Comparison of ENCODE assay signal across 3 cellular contexts in the genomic region with DNA sequence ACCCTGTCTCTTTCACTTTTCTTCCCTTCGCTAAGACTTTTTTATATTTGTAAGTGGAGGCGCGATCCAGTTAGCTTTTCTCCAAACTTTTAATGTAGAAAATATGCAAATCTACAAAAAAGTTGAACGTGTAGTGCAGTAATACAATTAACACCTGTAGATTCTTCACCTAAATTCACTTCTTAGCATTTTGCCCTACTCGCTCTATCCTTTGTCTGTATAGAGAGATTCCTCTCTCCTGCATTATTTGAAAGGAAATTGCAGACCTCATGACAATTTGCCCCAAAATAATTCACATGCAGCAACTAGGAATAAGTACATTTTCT.
A peak's percentile ranks its signal among the peaks of the same experiment; 100 is the strongest.
TF ChIP-seq lines count a peak whose summit lies in the region.

No MANE protein-coding gene starts in this region.

TF ChIP-seq in SK-N-SH, 30 proteins besides CTCF, POLR2A, EP300 and RAD21:
- TF ChIP-seq TCF12 (IDR thresholded peaks at IDR 0.05) (no peak), RXRA (IDR thresholded peaks at IDR 0.05; ENCODE audit: borderline replicate concordance, low read depth) (no peak), GATA2 (CRISPR knock-in tag; IDR thresholded peaks at IDR 0.05) (no peak), MXI1 (IDR thresholded peaks at IDR 0.05; ENCODE audit: low read depth, low read length) (no peak), SMC3 (IDR thresholded peaks at IDR 0.05; ENCODE audit: low read depth, low read length) (no peak), YY1 (IDR thresholded peaks at IDR 0.05; ENCODE audit: low read depth) (no peak)
- TF ChIP-seq, protein P1, sequence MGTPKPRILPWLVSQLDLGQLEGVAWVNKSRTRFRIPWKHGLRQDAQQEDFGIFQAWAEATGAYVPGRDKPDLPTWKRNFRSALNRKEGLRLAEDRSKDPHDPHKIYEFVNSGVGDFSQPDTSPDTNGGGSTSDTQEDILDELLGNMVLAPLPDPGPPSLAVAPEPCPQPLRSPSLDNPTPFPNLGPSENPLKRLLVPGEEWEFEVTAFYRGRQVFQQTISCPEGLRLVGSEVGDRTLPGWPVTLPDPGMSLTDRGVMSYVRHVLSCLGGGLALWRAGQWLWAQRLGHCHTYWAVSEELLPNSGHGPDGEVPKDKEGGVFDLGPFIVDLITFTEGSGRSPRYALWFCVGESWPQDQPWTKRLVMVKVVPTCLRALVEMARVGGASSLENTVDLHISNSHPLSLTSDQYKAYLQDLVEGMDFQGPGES (IDR thresholded peaks at IDR 0.05; ENCODE audit: low read depth, low read length): no peak
- TF ChIP-seq, protein P2, sequence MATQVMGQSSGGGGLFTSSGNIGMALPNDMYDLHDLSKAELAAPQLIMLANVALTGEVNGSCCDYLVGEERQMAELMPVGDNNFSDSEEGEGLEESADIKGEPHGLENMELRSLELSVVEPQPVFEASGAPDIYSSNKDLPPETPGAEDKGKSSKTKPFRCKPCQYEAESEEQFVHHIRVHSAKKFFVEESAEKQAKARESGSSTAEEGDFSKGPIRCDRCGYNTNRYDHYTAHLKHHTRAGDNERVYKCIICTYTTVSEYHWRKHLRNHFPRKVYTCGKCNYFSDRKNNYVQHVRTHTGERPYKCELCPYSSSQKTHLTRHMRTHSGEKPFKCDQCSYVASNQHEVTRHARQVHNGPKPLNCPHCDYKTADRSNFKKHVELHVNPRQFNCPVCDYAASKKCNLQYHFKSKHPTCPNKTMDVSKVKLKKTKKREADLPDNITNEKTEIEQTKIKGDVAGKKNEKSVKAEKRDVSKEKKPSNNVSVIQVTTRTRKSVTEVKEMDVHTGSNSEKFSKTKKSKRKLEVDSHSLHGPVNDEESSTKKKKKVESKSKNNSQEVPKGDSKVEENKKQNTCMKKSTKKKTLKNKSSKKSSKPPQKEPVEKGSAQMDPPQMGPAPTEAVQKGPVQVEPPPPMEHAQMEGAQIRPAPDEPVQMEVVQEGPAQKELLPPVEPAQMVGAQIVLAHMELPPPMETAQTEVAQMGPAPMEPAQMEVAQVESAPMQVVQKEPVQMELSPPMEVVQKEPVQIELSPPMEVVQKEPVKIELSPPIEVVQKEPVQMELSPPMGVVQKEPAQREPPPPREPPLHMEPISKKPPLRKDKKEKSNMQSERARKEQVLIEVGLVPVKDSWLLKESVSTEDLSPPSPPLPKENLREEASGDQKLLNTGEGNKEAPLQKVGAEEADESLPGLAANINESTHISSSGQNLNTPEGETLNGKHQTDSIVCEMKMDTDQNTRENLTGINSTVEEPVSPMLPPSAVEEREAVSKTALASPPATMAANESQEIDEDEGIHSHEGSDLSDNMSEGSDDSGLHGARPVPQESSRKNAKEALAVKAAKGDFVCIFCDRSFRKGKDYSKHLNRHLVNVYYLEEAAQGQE (IDR thresholded peaks at IDR 0.05; ENCODE audit: low read depth, low read length): no peak
TF ChIP-seq in SK-N-SH: peak in this region for 0.

TF ChIP-seq in SK-N-SH treated with all-trans-retinoic acid at 6 μM for 48 hours, 23 proteins besides CTCF, POLR2A, EP300 and RAD21:
- no peak for TF ChIP-seq ZFP3 (CRISPR knock-in tag; IDR thresholded peaks at IDR 0.05)
- no peak for TF ChIP-seq TOX (CRISPR knock-in tag; IDR thresholded peaks at IDR 0.05; ENCODE audit: borderline replicate concordance)
- TF ChIP-seq GLIS3 (CRISPR knock-in tag; IDR thresholded peaks at IDR 0.05): no peak
- no peak for TF ChIP-seq ZNF8 (CRISPR knock-in tag; IDR thresholded peaks at IDR 0.05)
- TF ChIP-seq, protein P3, sequence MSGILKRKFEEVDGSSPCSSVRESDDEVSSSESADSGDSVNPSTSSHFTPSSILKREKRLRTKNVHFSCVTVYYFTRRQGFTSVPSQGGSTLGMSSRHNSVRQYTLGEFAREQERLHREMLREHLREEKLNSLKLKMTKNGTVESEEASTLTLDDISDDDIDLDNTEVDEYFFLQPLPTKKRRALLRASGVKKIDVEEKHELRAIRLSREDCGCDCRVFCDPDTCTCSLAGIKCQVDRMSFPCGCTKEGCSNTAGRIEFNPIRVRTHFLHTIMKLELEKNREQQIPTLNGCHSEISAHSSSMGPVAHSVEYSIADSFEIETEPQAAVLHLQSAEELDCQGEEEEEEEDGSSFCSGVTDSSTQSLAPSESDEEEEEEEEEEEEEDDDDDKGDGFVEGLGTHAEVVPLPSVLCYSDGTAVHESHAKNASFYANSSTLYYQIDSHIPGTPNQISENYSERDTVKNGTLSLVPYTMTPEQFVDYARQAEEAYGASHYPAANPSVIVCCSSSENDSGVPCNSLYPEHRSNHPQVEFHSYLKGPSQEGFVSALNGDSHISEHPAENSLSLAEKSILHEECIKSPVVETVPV (CRISPR knock-in tag; IDR thresholded peaks at IDR 0.05): no peak
- TF ChIP-seq, protein P4, sequence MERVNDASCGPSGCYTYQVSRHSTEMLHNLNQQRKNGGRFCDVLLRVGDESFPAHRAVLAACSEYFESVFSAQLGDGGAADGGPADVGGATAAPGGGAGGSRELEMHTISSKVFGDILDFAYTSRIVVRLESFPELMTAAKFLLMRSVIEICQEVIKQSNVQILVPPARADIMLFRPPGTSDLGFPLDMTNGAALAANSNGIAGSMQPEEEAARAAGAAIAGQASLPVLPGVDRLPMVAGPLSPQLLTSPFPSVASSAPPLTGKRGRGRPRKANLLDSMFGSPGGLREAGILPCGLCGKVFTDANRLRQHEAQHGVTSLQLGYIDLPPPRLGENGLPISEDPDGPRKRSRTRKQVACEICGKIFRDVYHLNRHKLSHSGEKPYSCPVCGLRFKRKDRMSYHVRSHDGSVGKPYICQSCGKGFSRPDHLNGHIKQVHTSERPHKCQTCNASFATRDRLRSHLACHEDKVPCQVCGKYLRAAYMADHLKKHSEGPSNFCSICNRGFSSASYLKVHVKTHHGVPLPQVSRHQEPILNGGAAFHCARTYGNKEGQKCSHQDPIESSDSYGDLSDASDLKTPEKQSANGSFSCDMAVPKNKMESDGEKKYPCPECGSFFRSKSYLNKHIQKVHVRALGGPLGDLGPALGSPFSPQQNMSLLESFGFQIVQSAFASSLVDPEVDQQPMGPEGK (CRISPR knock-in tag; IDR thresholded peaks at IDR 0.05; ENCODE audit: borderline replicate concordance): no peak
- TF ChIP-seq, protein P5, sequence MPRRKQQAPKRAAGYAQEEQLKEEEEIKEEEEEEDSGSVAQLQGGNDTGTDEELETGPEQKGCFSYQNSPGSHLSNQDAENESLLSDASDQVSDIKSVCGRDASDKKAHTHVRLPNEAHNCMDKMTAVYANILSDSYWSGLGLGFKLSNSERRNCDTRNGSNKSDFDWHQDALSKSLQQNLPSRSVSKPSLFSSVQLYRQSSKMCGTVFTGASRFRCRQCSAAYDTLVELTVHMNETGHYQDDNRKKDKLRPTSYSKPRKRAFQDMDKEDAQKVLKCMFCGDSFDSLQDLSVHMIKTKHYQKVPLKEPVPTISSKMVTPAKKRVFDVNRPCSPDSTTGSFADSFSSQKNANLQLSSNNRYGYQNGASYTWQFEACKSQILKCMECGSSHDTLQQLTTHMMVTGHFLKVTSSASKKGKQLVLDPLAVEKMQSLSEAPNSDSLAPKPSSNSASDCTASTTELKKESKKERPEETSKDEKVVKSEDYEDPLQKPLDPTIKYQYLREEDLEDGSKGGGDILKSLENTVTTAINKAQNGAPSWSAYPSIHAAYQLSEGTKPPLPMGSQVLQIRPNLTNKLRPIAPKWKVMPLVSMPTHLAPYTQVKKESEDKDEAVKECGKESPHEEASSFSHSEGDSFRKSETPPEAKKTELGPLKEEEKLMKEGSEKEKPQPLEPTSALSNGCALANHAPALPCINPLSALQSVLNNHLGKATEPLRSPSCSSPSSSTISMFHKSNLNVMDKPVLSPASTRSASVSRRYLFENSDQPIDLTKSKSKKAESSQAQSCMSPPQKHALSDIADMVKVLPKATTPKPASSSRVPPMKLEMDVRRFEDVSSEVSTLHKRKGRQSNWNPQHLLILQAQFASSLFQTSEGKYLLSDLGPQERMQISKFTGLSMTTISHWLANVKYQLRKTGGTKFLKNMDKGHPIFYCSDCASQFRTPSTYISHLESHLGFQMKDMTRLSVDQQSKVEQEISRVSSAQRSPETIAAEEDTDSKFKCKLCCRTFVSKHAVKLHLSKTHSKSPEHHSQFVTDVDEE (CRISPR knock-in tag; IDR thresholded peaks at IDR 0.05): no peak

TF ChIP-seq in HepG2, 621 proteins besides CTCF, POLR2A, EP300 and RAD21:
- TF ChIP-seq CBX2 (IDR thresholded peaks at IDR 0.05; ENCODE audit: low read depth, low read length) (peak; percentile 49; the same call in 1 of the 2 replicates), CBX2 (CRISPR knock-in tag; IDR thresholded peaks at IDR 0.05; ENCODE audit: low read depth) (no peak), ZBTB7A (CRISPR knock-in tag; IDR thresholded peaks at IDR 0.05) (no peak)
- TF ChIP-seq, protein P6, sequence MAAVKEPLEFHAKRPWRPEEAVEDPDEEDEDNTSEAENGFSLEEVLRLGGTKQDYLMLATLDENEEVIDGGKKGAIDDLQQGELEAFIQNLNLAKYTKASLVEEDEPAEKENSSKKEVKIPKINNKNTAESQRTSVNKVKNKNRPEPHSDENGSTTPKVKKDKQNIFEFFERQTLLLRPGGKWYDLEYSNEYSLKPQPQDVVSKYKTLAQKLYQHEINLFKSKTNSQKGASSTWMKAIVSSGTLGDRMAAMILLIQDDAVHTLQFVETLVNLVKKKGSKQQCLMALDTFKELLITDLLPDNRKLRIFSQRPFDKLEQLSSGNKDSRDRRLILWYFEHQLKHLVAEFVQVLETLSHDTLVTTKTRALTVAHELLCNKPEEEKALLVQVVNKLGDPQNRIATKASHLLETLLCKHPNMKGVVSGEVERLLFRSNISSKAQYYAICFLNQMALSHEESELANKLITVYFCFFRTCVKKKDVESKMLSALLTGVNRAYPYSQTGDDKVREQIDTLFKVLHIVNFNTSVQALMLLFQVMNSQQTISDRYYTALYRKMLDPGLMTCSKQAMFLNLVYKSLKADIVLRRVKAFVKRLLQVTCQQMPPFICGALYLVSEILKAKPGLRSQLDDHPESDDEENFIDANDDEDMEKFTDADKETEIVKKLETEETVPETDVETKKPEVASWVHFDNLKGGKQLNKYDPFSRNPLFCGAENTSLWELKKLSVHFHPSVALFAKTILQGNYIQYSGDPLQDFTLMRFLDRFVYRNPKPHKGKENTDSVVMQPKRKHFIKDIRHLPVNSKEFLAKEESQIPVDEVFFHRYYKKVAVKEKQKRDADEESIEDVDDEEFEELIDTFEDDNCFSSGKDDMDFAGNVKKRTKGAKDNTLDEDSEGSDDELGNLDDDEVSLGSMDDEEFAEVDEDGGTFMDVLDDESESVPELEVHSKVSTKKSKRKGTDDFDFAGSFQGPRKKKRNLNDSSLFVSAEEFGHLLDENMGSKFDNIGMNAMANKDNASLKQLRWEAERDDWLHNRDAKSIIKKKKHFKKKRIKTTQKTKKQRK (IDR thresholded peaks at IDR 0.05; ENCODE audit: low read length): no peak
TF ChIP-seq in HepG2: peak in this region for 1.
